13 cellular contexts compared by ENCODE assay signal in the genomic region with DNA sequence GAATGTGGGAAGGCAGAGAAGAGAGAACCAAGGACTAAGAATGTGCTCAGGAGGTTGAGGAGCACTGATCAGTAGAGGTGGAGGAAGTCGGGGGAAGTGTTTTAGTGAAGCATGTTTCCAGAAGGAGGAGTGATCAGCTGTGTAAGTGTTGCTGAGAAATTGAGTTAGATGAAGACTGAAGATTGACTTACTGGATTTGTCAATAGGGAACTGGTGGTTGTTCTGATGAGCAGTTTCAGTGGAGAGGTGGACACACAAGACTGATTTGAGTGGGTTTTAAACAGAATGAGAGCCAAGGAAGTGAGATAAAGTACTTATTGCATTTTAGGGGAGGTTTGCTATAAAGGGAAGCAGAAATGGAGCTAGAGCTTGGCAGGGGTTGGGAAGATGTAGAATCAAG.
DNase-seq lines count a peak whose midpoint lies in the region; ATAC-seq, FAIRE-seq and TF ChIP-seq lines count a peak whose summit lies in the region.
"Had no signal": no experiment of that assay in that cellular context is flagged by ENCODE, and none has a peak within 500 bp of the region (broad histone marks: within the 10 kb centered on the region; RNA-seq: fewer than 3 reads in every experiment).

No MANE protein-coding gene starts in this region.

- DNase-seq in GM12891 (ENCODE audit: insufficient read length, low spot score): no peak
- DNase-seq in OCI-M2 (lab: John Stamatoyannopoulos, UW; ENCODE audit: unreplicated experiment): no peak
- DNase-seq in GOT3 (lab: John Stamatoyannopoulos, UW): no peak
- no peak for DNase-seq in NCI-H2196 (lab: John Stamatoyannopoulos, UW; ENCODE audit: unreplicated experiment)
- no peak for DNase-seq in NCI-H2081 (lab: John Stamatoyannopoulos, UW)
- DNase-seq: aorta, NCI-H748 treated with DMSO at 0.1 percent for 48 hours, trophoblast cell had no signal

- peak; percentile 86 for FAIRE-seq in GM12891 (lab: Jason Lieb, UNC)
- FAIRE-seq: endometrium, G401.6 had no signal

- ATAC-seq in GM19372 (IDR thresholded peaks at IDR 0.05; ENCODE audit: low read depth, unreplicated experiment) (peak; percentile 74), HG02759 (IDR thresholded peaks at IDR 0.05; ENCODE audit: unreplicated experiment) (peak; percentile 90), HG03469 (IDR thresholded peaks at IDR 0.05; ENCODE audit: unreplicated experiment) (peak; percentile 86)

- no peak for TF ChIP-seq POLR2A in GM12891 (IDR thresholded peaks at IDR 0.05; ENCODE audit: low read depth, low read length)

TF ChIP-seq in GM12891, 5 proteins besides CTCF, POLR2A, EP300 and RAD21:
- peak; percentile 79 for TF ChIP-seq PAX5 (IDR thresholded peaks at IDR 0.05; ENCODE audit: insufficient read depth, low read length, severe bottlenecking)
- TF ChIP-seq TAF1 (IDR thresholded peaks at IDR 0.05; ENCODE audit: low read depth, low read length): no peak
- TF ChIP-seq POU2F2 (IDR thresholded peaks at IDR 0.05; ENCODE audit: low read depth, low read length): no peak
- peak; percentile 92 for TF ChIP-seq SPI1 (IDR thresholded peaks at IDR 0.05; ENCODE audit: low read depth, low read length)
- no peak for TF ChIP-seq POLR2AphosphoS5 (IDR thresholded peaks at IDR 0.05; ENCODE audit: low read depth, low read length)
